1 cellular context compared by ENCODE assay signal in genomic region chr10:87498106-87498789, GRCh38.
TF ChIP-seq lines count a peak whose summit lies in the region.
"Not testable (repeated sequence)": the region's sequence is repeated elsewhere in the genome, so short reads cannot be mapped to it uniquely, and the experiment has no call there.

No MANE protein-coding gene starts in this region.

TF ChIP-seq in HepG2, 621 proteins besides CTCF, POLR2A, EP300 and RAD21 (continued from another document):
- TF ChIP-seq CREB1 (IDR thresholded peaks at IDR 0.05) = peak; percentile 45; the same call in 1 of the 2 replicates
- TF ChIP-seq CREB1 (CRISPR knock-in tag; IDR thresholded peaks at IDR 0.05) = peak; percentile 76
- peak; percentile 29; the same call in 1 of the 2 replicates for TF ChIP-seq CREM (IDR thresholded peaks at IDR 0.05)
- not testable (repeated sequence) for TF ChIP-seq CREM (CRISPR knock-in tag; IDR thresholded peaks at IDR 0.05)
- peak; percentile 88 for TF ChIP-seq RFX5 (IDR thresholded peaks at IDR 0.05; ENCODE audit: low read depth, low read length)
